In the genomic region with DNA sequence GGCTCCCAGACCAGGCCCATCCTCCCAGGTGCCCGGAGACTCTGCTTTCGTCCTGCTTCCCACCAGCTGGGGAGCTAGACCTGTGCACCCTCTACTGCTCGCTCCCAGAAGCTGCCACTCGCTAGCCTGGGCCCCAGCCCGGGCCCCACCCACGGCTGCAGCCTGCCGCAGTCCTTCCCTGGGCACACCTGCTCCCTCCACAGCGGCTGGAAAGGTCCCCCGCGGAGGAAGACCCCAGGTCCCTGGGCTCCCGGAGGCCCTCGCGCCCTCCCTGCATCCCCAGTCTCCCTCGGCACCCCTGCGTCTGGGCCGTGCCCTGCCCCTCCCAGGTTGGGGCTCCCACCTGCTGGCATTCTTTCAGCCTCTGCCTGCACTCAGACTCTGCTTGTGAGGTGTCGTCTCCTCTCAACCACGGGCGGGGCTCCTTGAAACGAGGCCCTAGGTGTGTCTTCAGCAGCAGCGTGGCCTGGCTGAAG, we compare ENCODE assay signal across 22 cellular contexts. TPM values are rescaled to one million over a fixed set of nuclear protein-coding genes. Genes with fewer than 3 reads are reported as not detected.
"Had no signal": no experiment of that assay in that cellular context is flagged by ENCODE, and none has a peak within 500 bp of the region (broad histone marks: within the 10 kb centered on the region; RNA-seq: fewer than 3 reads in every experiment).

No MANE protein-coding gene starts in this region.

- ATAC-seq: activated CD4-positive, alpha-beta T cell treated with anti-CD3 and anti-CD28 coated beads for 36 hours; stimulated activated naive CD8-positive, alpha-beta T cell treated with anti-CD3 and anti-CD28 coated beads, Interleukin-15, Interleukin-2, amounts not matched to agents 100 U/mL and 50 U/mL, for 24 hours; WTC11 had no signal

- H3K27me3 Mint-ChIP-seq: activated CD4-positive, alpha-beta T cell treated with anti-CD3 and anti-CD28 coated beads for 36 hours; activated naive CD4-positive, alpha-beta T cell treated with anti-CD3 and anti-CD28 coated beads, Interleukin-2, amount 10 ng/mL, durations not matched to agents 7 days and 5 days; activated T-cell treated with anti-CD3 and anti-CD28 coated beads, Interleukin-2, amount 50 U/mL, for 24 hours; progenitor cell of endocrine pancreas had no signal

- H3K27me3 ChIP-seq: thyroid gland had no signal

- DNase-seq: activated CD4-positive, alpha-beta T cell treated with anti-CD3 and anti-CD28 coated beads for 36 hours; activated CD4-positive, alpha-beta T cell treated with anti-CD3 and anti-CD28 coated beads, Interleukin-2, amount 50 U/mL, for 4 hours; activated CD8-positive, alpha-beta memory T cell treated with anti-CD3 and anti-CD28 coated beads for 24 hours; activated CD8-positive, alpha-beta memory T cell treated with anti-CD3 and anti-CD28 coated beads, Interleukin-2, amount 50 U/mL, for 4 hours; activated naive CD4-positive, alpha-beta T cell treated with anti-CD3 and anti-CD28 coated beads, Interleukin-2, amount 10 ng/mL, durations not matched to agents 7 days and 5 days; activated T-cell treated with anti-CD3 and anti-CD28 coated beads, Interleukin-2, amount 50 U/mL, for 24 hours; amygdala; dermis blood vessel endothelial cell; effector CD8-positive, alpha-beta T cell; hypothalamus; midbrain; retina; stimulated activated CD4-positive, alpha-beta T cell treated with anti-CD3 and anti-CD28 coated beads, Interleukin-4, amount 100 ng/mL, for 24 hours; stimulated activated naive CD8-positive, alpha-beta T cell treated with anti-CD3 and anti-CD28 coated beads, Interleukin-15, Interleukin-2, amounts not matched to agents 100 U/mL and 50 U/mL, for 24 hours; substantia nigra; T-helper 9 cell; thyroid gland had no signal

- H3K4me3 Mint-ChIP-seq: activated CD4-positive, alpha-beta T cell treated with anti-CD3 and anti-CD28 coated beads for 36 hours; activated naive CD4-positive, alpha-beta T cell treated with anti-CD3 and anti-CD28 coated beads, Interleukin-2, amount 10 ng/mL, durations not matched to agents 7 days and 5 days; activated T-cell treated with anti-CD3 and anti-CD28 coated beads, Interleukin-2, amount 50 U/mL, for 24 hours; neural crest cell; WTC11 had no signal

- H3K4me3 ChIP-seq: thyroid gland had no signal

- H3K27ac ChIP-seq: thyroid gland had no signal

- FAIRE-seq: frontal cortex had no signal

- H3K9me3 ChIP-seq: thyroid gland had no signal

- H3K9me3 Mint-ChIP-seq: activated naive CD4-positive, alpha-beta T cell treated with anti-CD3 and anti-CD28 coated beads, Interleukin-2, amount 10 ng/mL, durations not matched to agents 7 days and 5 days; activated T-cell treated with anti-CD3 and anti-CD28 coated beads, Interleukin-2, amount 50 U/mL, for 24 hours; neural crest cell; WTC11 had no signal

- H3K27ac Mint-ChIP-seq: activated T-cell treated with anti-CD3 and anti-CD28 coated beads, Interleukin-2, amount 50 U/mL, for 24 hours; progenitor cell of endocrine pancreas had no signal

- H3K4me1 Mint-ChIP-seq: activated CD4-positive, alpha-beta T cell treated with anti-CD3 and anti-CD28 coated beads for 36 hours; activated naive CD4-positive, alpha-beta T cell treated with anti-CD3 and anti-CD28 coated beads, Interleukin-2, amount 10 ng/mL, durations not matched to agents 7 days and 5 days; neural crest cell; WTC11 had no signal

RNA-seq across cellular contexts. Expression of a gene that starts 57.6 kb away (rescaled TPM):
- total RNA-seq: urinary bladder had no signal
